Comparison of ENCODE assay signal across 1 cellular context in genomic region chr17:28189667-28190066, GRCh38.
TF ChIP-seq lines count a peak whose summit lies in the region.

No MANE protein-coding gene starts in this region.

TF ChIP-seq in K562, 482 proteins besides CTCF, POLR2A, EP300 and RAD21 (continued from another document and continues in another):
- TF ChIP-seq BCLAF1 (IDR thresholded peaks at IDR 0.05; ENCODE audit: borderline replicate concordance in 1 of 2, control insufficient read depth in 1 of 2, low read depth in 2 of 2, low read length in 1 of 2) = no peak
- TF ChIP-seq DPF2 (IDR thresholded peaks at IDR 0.05) = peak; percentile 91
- TF ChIP-seq CEBPB (tag; IDR thresholded peaks at IDR 0.05) = no peak
- no peak for TF ChIP-seq TSC22D4 (tag; IDR thresholded peaks at IDR 0.05)
- TF ChIP-seq ZNF398 (CRISPR knock-in tag; IDR thresholded peaks at IDR 0.05) = no peak
- no peak for TF ChIP-seq GABPA (tag; conservative IDR thresholded peaks at IDR 0.05; ENCODE audit: low read depth)
- no peak for TF ChIP-seq MAZ (CRISPR knock-in tag; conservative IDR thresholded peaks at IDR 0.05 in 1 of 2, IDR thresholded peaks at IDR 0.05 in 1 of 2)
- TF ChIP-seq XRCC5 (IDR thresholded peaks at IDR 0.05; ENCODE audit: low read depth, low read length) = no peak
- TF ChIP-seq CLOCK (CRISPR knock-in tag; IDR thresholded peaks at IDR 0.05; ENCODE audit: borderline replicate concordance) = no peak
- peak; percentile 78; the same call in 1 of the 2 replicates for TF ChIP-seq HDAC2 (IDR thresholded peaks at IDR 0.05)
- no peak for TF ChIP-seq MAFK (IDR thresholded peaks at IDR 0.05; ENCODE audit: low read length)
- TF ChIP-seq ZNF778 (CRISPR knock-in tag; IDR thresholded peaks at IDR 0.05) = no peak
- no peak for TF ChIP-seq ZBTB17 (CRISPR knock-in tag; IDR thresholded peaks at IDR 0.05)
- no peak for TF ChIP-seq TFAM (CRISPR knock-in tag; conservative IDR thresholded peaks at IDR 0.05)
- no peak for TF ChIP-seq IRF2 (CRISPR knock-in tag; IDR thresholded peaks at IDR 0.05)
- no peak for TF ChIP-seq GABPB2 (CRISPR knock-in tag; conservative IDR thresholded peaks at IDR 0.05)
- TF ChIP-seq TBP (optimal IDR thresholded peaks at IDR 0.05; ENCODE audit: low read depth, low read length) = no peak
- no peak for TF ChIP-seq ATF1 (CRISPR knock-in tag; IDR thresholded peaks at IDR 0.05)
- peak; percentile 28; the same call in 1 of the 2 replicates for TF ChIP-seq ATF1 (tag; IDR thresholded peaks at IDR 0.05)
- TF ChIP-seq ZNF518B (CRISPR knock-in tag; IDR thresholded peaks at IDR 0.05) = no peak
- 0 out of 4 replicates have a peak, but pooled peaks have one; percentile 36 to 41 for TF ChIP-seq TRIM24 (IDR thresholded peaks at IDR 0.05)
- no peak for TF ChIP-seq CREB3 (tag; conservative IDR thresholded peaks at IDR 0.05; ENCODE audit: low read depth)
- TF ChIP-seq STAT6 (CRISPR knock-in tag; IDR thresholded peaks at IDR 0.05) = no peak
- TF ChIP-seq CREB3L1 (IDR thresholded peaks at IDR 0.05; ENCODE audit: borderline replicate concordance, low read depth) = no peak
- TF ChIP-seq AFF4 (CRISPR knock-in tag; IDR thresholded peaks at IDR 0.05) = no peak
- no peak for TF ChIP-seq RBM17 (IDR thresholded peaks at IDR 0.05; ENCODE audit: borderline replicate concordance, low read depth, low read length)
- TF ChIP-seq ZNF57 (CRISPR knock-in tag; IDR thresholded peaks at IDR 0.05) = no peak
- TF ChIP-seq ZNF609 (CRISPR knock-in tag; IDR thresholded peaks at IDR 0.05; ENCODE audit: borderline replicate concordance) = no peak
- no peak for TF ChIP-seq RFX7 (CRISPR knock-in tag; IDR thresholded peaks at IDR 0.05)
- TF ChIP-seq MIER1 (IDR thresholded peaks at IDR 0.05; ENCODE audit: low read depth) = no peak
